Comparison of ENCODE assay signal across 9 cellular contexts in genomic region chr2:235468978-235469694, GRCh38. TPM values are rescaled to one million over a fixed set of nuclear protein-coding genes. Genes with fewer than 3 reads are reported as not detected.
DNase-seq lines count a peak whose midpoint lies in the region; ATAC-seq and TF ChIP-seq lines count a peak whose summit lies in the region.
"Had no signal": no experiment of that assay in that cellular context is flagged by ENCODE, and none has a peak within 500 bp of the region (broad histone marks: within the 10 kb centered on the region; RNA-seq: fewer than 3 reads in every experiment).

No MANE protein-coding gene starts in this region.

- H3K27me3 ChIP-seq in Peyer's patch, result no peaks in the 10 kb centered on the region
- H3K27me3 ChIP-seq: SJSA1 had no signal

- H3K4me1 ChIP-seq in Peyer's patch, result peaks cover 0 to 9% (median 0%) of the 10 kb centered on the region in 4 donors

- H3K4me1 Mint-ChIP-seq in activated CD4-positive, alpha-beta T cell treated with anti-CD3 and anti-CD28 coated beads, Interleukin-2, amount 10 ng/mL, durations not matched to agents 24 days and 14 days, result no peaks in the 10 kb centered on the region

- H3K4me3 Mint-ChIP-seq in activated CD4-positive, alpha-beta T cell treated with anti-CD3 and anti-CD28 coated beads, Interleukin-2, amount 10 ng/mL, durations not matched to agents 24 days and 14 days, result no peak overlapping the region

- H3K27ac ChIP-seq in caudate nucleus (ENCODE audit: low read depth, low read length), result peak overlapping the region; percentile 67
- peak overlapping the region in 1 of 4 donors; percentile 46 for H3K27ac ChIP-seq in Peyer's patch
- H3K27ac ChIP-seq: SJSA1 had no signal

- no peak overlapping the region for H3K27ac Mint-ChIP-seq in activated CD4-positive, alpha-beta T cell treated with anti-CD3 and anti-CD28 coated beads, Interleukin-2, amount 10 ng/mL, durations not matched to agents 24 days and 14 days

- no peaks in the 10 kb centered on the region for H3K27me3 Mint-ChIP-seq in activated CD4-positive, alpha-beta T cell treated with anti-CD3 and anti-CD28 coated beads, Interleukin-2, amount 10 ng/mL, durations not matched to agents 24 days and 14 days

- TF ChIP-seq EP300 in Ishikawa (IDR thresholded peaks at IDR 0.05; ENCODE audit: borderline replicate concordance), result no peak

- intact Hi-C loops in lower leg skin (cut with DNase I; ENCODE audit: low total_unique reads), result no loop called here
- intact Hi-C loops in activated CD4-positive, alpha-beta T cell treated with anti-CD3 and anti-CD28 coated beads, Interleukin-2, amount 10 ng/mL, durations not matched to agents 24 days and 14 days (cut with micrococcal nuclease), result no loop called here

- TF ChIP-seq CTCF in lower leg skin (IDR thresholded peaks at IDR 0.05) (no peak), Peyer's patch (IDR thresholded peaks at IDR 0.05) (no peak)

- H3K4me3 ChIP-seq in lower leg skin (ENCODE audit: low read depth, poor library complexity, severe bottlenecking) (no peak overlapping the region), Peyer's patch (no peak overlapping the region)
- H3K4me3 ChIP-seq: SJSA1 had no signal

- ATAC-seq in HG03469 (IDR thresholded peaks at IDR 0.05; ENCODE audit: unreplicated experiment), result no peak

- DNase-seq in ACHN (peak; percentile 82), caudate nucleus (lab: John Stamatoyannopoulos, UW) (peak in 19 of 61 donors; percentile 3 to 51 (median 20)), lower leg skin (ENCODE audit: low spot score in 2 of 2) (peak; percentile 64 to 83), NCI-H82 treated with DMSO at 0.1 percent for 48 hours (lab: John Stamatoyannopoulos, UW; ENCODE audit: unreplicated experiment) (no peak), Peyer's patch (no peak)
- no peak for DNase-seq in activated CD4-positive, alpha-beta T cell treated with anti-CD3 and anti-CD28 coated beads, Interleukin-2, amount 10 ng/mL, durations not matched to agents 24 days and 14 days

- TF ChIP-seq POLR2A in lower leg skin (IDR thresholded peaks at IDR 0.05) (no peak), Peyer's patch (IDR thresholded peaks at IDR 0.05) (no peak)

- H3K36me3 Mint-ChIP-seq in activated CD4-positive, alpha-beta T cell treated with anti-CD3 and anti-CD28 coated beads, Interleukin-2, amount 10 ng/mL, durations not matched to agents 24 days and 14 days (ENCODE audit: low read depth), result no peaks in the 10 kb centered on the region

- H3K36me3 ChIP-seq in Peyer's patch, result no peaks in the 10 kb centered on the region
- H3K36me3 ChIP-seq: SJSA1 had no signal

- no peak for TF ChIP-seq RAD21 in Ishikawa (IDR thresholded peaks at IDR 0.05; ENCODE audit: low read depth)

- H3K9me3 ChIP-seq in Peyer's patch, result no peaks in the 10 kb centered on the region
- H3K9me3 ChIP-seq: SJSA1 had no signal

- in situ Hi-C loops in ACHN (cut with HindIII; ENCODE audit: low pct_ligation_motif_present, low pct_unique_long_range_greater_than_20kb, low sequenced_read_pairs), result no loop called here

- 38 to 41% methylated on average over 9 of the region's 9 CpGs for WGBS in lower leg skin, 2 donors

- no peaks in the 10 kb centered on the region for H3K9me3 Mint-ChIP-seq in activated CD4-positive, alpha-beta T cell treated with anti-CD3 and anti-CD28 coated beads, Interleukin-2, amount 10 ng/mL, durations not matched to agents 24 days and 14 days

TF ChIP-seq in Ishikawa, 13 proteins besides CTCF, POLR2A, EP300 and RAD21:
- no peak for TF ChIP-seq REST (IDR thresholded peaks at IDR 0.05; ENCODE audit: low read depth)
- TF ChIP-seq EGR1 (IDR thresholded peaks at IDR 0.05), result no peak
- peak; percentile 62; the same call in 1 of the 2 replicates for TF ChIP-seq YY1 (IDR thresholded peaks at IDR 0.05; ENCODE audit: low read depth)
- TF ChIP-seq TCF12 (IDR thresholded peaks at IDR 0.05; ENCODE audit: low read depth), result no peak
- TF ChIP-seq MAX (IDR thresholded peaks at IDR 0.05), result peak; percentile 53
- no peak for TF ChIP-seq CREB1 (IDR thresholded peaks at IDR 0.05; ENCODE audit: low read depth)
- peak; percentile 83 for TF ChIP-seq USF1 (IDR thresholded peaks at IDR 0.05)

RNA-seq across cellular contexts. Expression of gene AGAP1, which starts 24.7 kb away (rescaled TPM):
- 10 to 100 TPM; 13.7 to 18.5 (median 17.1) TPM for total RNA-seq in lower leg skin
- 2.3 and 3.8 TPM in 2 replicates for total RNA-seq in activated CD4-positive, alpha-beta T cell treated with anti-CD3 and anti-CD28 coated beads, Interleukin-2, amount 10 ng/mL, durations not matched to agents 24 days and 14 days
- total RNA-seq in Peyer's patch, result 10 to 100 TPM; 55.7 to 79.1 (median 66.9) TPM

Comparison
In these comparisons a context has a peak if more than half of its experiments do, and no peak if none do; other contexts are left out.
1. DNase-seq: peak in ACHN (single experiment) and lower leg skin (2 of 2); none in NCI-H82 treated with DMSO at 0.1 percent for 48 hours (single experiment), activated CD4-positive, alpha-beta T cell treated with anti-CD3 and anti-CD28 coated beads, Interleukin-2, amount 10 ng/mL, durations not matched to agents 24 days and 14 days (single experiment) and Peyer's patch (0 of 3).